In genomic region chr2:230226090-230226551, GRCh38 we compare ENCODE assay signal across 8 cellular contexts. TPM values are rescaled to one million over a fixed set of nuclear protein-coding genes. Genes with fewer than 3 reads are reported as not detected.
A peak's percentile ranks its signal among the peaks of the same experiment; 100 is the strongest.
DNase-seq lines count a peak whose midpoint lies in the region; ATAC-seq and TF ChIP-seq lines count a peak whose summit lies in the region.

No MANE protein-coding gene starts in this region.

- H3K9me3 ChIP-seq in aorta (ENCODE audit: control insufficient read depth, low read length), result no peaks in the 10 kb centered on the region
- H3K9me3 ChIP-seq in WERI-Rb-1 (ENCODE audit: severe bottlenecking), result peaks cover 3% of the 10 kb centered on the region

- H3K4me3 Mint-ChIP-seq in CD14-positive monocyte, result peak overlapping the region; percentile 75 to 90

- H3K27ac Mint-ChIP-seq in CD14-positive monocyte, result peak overlapping the region; percentile 90 to 97 (median 94)
- peak overlapping the region; percentile 92 to 98 for H3K27ac Mint-ChIP-seq in activated naive CD4-positive, alpha-beta T cell treated with anti-CD3 and anti-CD28 coated beads, Interleukin-2, amount 50 U/mL, for 72 hours

- H3K36me3 Mint-ChIP-seq in CD14-positive monocyte, result peaks cover 2 to 5% of the 10 kb centered on the region in 2 donors
- peaks cover 28 to 46% of the 10 kb centered on the region in 2 donors for H3K36me3 Mint-ChIP-seq in activated naive CD4-positive, alpha-beta T cell treated with anti-CD3 and anti-CD28 coated beads, Interleukin-2, amount 50 U/mL, for 72 hours

- H3K4me1 Mint-ChIP-seq in CD14-positive monocyte, result peaks cover 50% of the 10 kb centered on the region

- H3K27ac ChIP-seq in aorta (ENCODE audit: low read depth in 1 of 2, low read length in 2 of 2), result no peak overlapping the region
- H3K27ac ChIP-seq in WERI-Rb-1, result no peak overlapping the region

- H3K4me1 ChIP-seq in aorta (ENCODE audit: control insufficient read depth in 1 of 2, insufficient read depth in 2 of 2, low read length in 2 of 2), result no peaks in the 10 kb centered on the region

- DNase-seq in CD14-positive monocyte (ENCODE audit: low spot score) (no peak), aorta (no peak), GDM1 (lab: John Stamatoyannopoulos, UW) (no peak), NCI-H526 (lab: John Stamatoyannopoulos, UW) (no peak), WERI-Rb-1 (no peak)
- no peak for DNase-seq in activated naive CD4-positive, alpha-beta T cell treated with anti-CD3 and anti-CD28 coated beads, Interleukin-2, amount 50 U/mL, for 72 hours (ENCODE audit: low spot score in 2 of 2)

- peaks cover 2 to 10% (median 5%) of the 10 kb centered on the region in 7 donors for H3K9me3 Mint-ChIP-seq in CD14-positive monocyte
- peaks cover 4 to 5% of the 10 kb centered on the region in 2 donors for H3K9me3 Mint-ChIP-seq in activated naive CD4-positive, alpha-beta T cell treated with anti-CD3 and anti-CD28 coated beads, Interleukin-2, amount 50 U/mL, for 72 hours

- TF ChIP-seq CTCF in CD14-positive monocyte (IDR thresholded peaks at IDR 0.05) (no peak), WERI-Rb-1 (IDR thresholded peaks at IDR 0.05; ENCODE audit: low read depth, low read length) (no peak)

- WGBS in aorta, 2 donors, result 93 to 96% methylated on average over 3 of the region's 3 CpGs

- ATAC-seq in GM19452 (IDR thresholded peaks at IDR 0.05; ENCODE audit: unreplicated experiment), result peak; percentile 75
- ATAC-seq in HG03342 (IDR thresholded peaks at IDR 0.05; ENCODE audit: unreplicated experiment), result peak; percentile 76
- peak; percentile 45 to 59 for ATAC-seq in activated naive CD4-positive, alpha-beta T cell treated with anti-CD3 and anti-CD28 coated beads, Interleukin-2, amount 50 U/mL, for 72 hours
- ATAC-seq in aorta (ENCODE audit: low FRiP score), result no peak

- H3K27me3 Mint-ChIP-seq in CD14-positive monocyte (ENCODE audit: low read depth in 3 of 3), result peaks cover 0 to 4% (median 0%) of the 10 kb centered on the region in 3 donors

- H3K4me3 ChIP-seq in aorta (ENCODE audit: low read length in 2 of 2) (no peak overlapping the region), WERI-Rb-1 (ENCODE audit: low read depth, low read length) (no peak overlapping the region)

- H3K36me3 ChIP-seq in aorta (ENCODE audit: control insufficient read depth in 1 of 2, insufficient read depth in 2 of 2, low read length in 1 of 2) (no peaks in the 10 kb centered on the region), WERI-Rb-1 (no peaks in the 10 kb centered on the region)

- H3K27me3 ChIP-seq in aorta (ENCODE audit: control insufficient read depth in 1 of 2, insufficient read depth in 2 of 2, low read length in 1 of 2) (no peaks in the 10 kb centered on the region), WERI-Rb-1 (ENCODE audit: insufficient read depth, low read depth, severe bottlenecking) (peaks cover 61% of the 10 kb centered on the region)

- intact Hi-C loops in CD14-positive monocyte (cut with micrococcal nuclease), result loop anchor here in 1 of 2 donors (10.0 kb wide), 1 partner anchor 189 kb away; the partner anchor contains the start of gene SP100
- intact Hi-C loops in aorta (cut with DNase I), result no loop called here

RNA-seq across cellular contexts. Expression of gene SP140, which starts 0.6 kb away (rescaled TPM):
- polyA plus RNA-seq in CD14-positive monocyte, result 1 to 10 TPM; 2.5 to 5.9 TPM
- total RNA-seq in activated naive CD4-positive, alpha-beta T cell treated with anti-CD3 and anti-CD28 coated beads, Interleukin-2, amount 50 U/mL, for 72 hours, result 10 to 100 TPM; 75.8 to 77.7 TPM
- total RNA-seq in aorta, result 1 to 10 TPM; 2.7 to 4.1 TPM
- polyA plus RNA-seq in aorta, result under 1 TPM; 0.13 to 0.15 TPM

RNA-seq across cellular contexts. Expression of gene SP110, which starts 6.3 kb away (rescaled TPM):
- polyA plus RNA-seq in CD14-positive monocyte (10 to 100 TPM; 39.1 to 65.5 TPM), aorta (10 to 100 TPM; 10.5 to 19.0 TPM)
- 100 to 1,000 TPM in 1 of 2 donors, 10 to 100 TPM in 1; 61.0 to 148 TPM for total RNA-seq in activated naive CD4-positive, alpha-beta T cell treated with anti-CD3 and anti-CD28 coated beads, Interleukin-2, amount 50 U/mL, for 72 hours
- 10 to 100 TPM; 22.4 to 46.1 TPM for total RNA-seq in aorta

Comparison
In these comparisons a context has a peak if more than half of its experiments do, and no peak if none do; other contexts are left out.
1. RNA of gene SP140, which starts 0.6 kb away (total RNA-seq): 75.8 to 77.7 TPM in activated naive CD4-positive, alpha-beta T cell treated with anti-CD3 and anti-CD28 coated beads, Interleukin-2, amount 50 U/mL, for 72 hours; 2.7 to 4.1 TPM in aorta; every median in the first group is over 10 times any median in the second.